Comparison of ENCODE assay signal across 8 cellular contexts in genomic region chr12:31959701-31960391, GRCh38. TPM values are rescaled to one million over a fixed set of nuclear protein-coding genes. Genes with fewer than 3 reads are reported as not detected.
A peak's percentile ranks its signal among the peaks of the same experiment; 100 is the strongest.
DNase-seq lines count a peak whose midpoint lies in the region; ATAC-seq and TF ChIP-seq lines count a peak whose summit lies in the region.

No MANE protein-coding gene starts in this region.

- H3K27me3 Mint-ChIP-seq in chondrocyte (ENCODE audit: low read depth): no peaks in the 10 kb centered on the region

- DNase-seq in A172 (ENCODE audit: low spot score): peak; percentile 24
- DNase-seq in NCI-H2029 treated with DMSO at 0.1 percent for 48 hours (lab: John Stamatoyannopoulos, UW): peak; percentile 33
- peak; percentile 34 to 74 (median 49) for DNase-seq in activated CD4-positive, CD25-positive, alpha-beta regulatory T cell (lab: John Stamatoyannopoulos, UW)
- DNase-seq in chondrocyte (ENCODE audit: low spot score): no peak
- DNase-seq in left colon: peak; percentile 55 to 78
- peak in 3 of 4 experiments; percentile 34 to 42 (median 37) for DNase-seq in stimulated activated CD4-positive, alpha-beta T cell treated with anti-CD3 and anti-CD28 coated beads, Interleukin-1b, Interleukin-23, amount 100 ng/mL, for 24 hours (ENCODE audit: low read depth in 4 of 4, low spot score in 1 of 4)

- intact Hi-C loops in left colon (cut with DNase I, micrococcal nuclease): no loop called here

- H3K27ac Mint-ChIP-seq in chondrocyte (ENCODE audit: unreplicated experiment): peak overlapping the region; percentile 92

- TF ChIP-seq CTCF in chondrocyte (IDR thresholded peaks at IDR 0.05): peak; percentile 51

- peak overlapping the region; percentile 88 for H3K4me3 Mint-ChIP-seq in chondrocyte (ENCODE audit: unreplicated experiment)

- peaks cover 6% of the 10 kb centered on the region for H3K9me3 Mint-ChIP-seq in chondrocyte (ENCODE audit: low read depth)

- peaks cover 31% of the 10 kb centered on the region for H3K4me1 Mint-ChIP-seq in chondrocyte (ENCODE audit: low read depth)

- peak; percentile 44 for ATAC-seq in GM18498 (IDR thresholded peaks at IDR 0.05; ENCODE audit: unreplicated experiment)
- peak; percentile 39 for ATAC-seq in HG02943 (IDR thresholded peaks at IDR 0.05; ENCODE audit: low read depth, unreplicated experiment)
- peak; percentile 18 for ATAC-seq in left colon

- H3K36me3 Mint-ChIP-seq in chondrocyte (ENCODE audit: low read depth): peaks cover 13% of the 10 kb centered on the region

RNA-seq across cellular contexts. Expression of gene RESF1, which starts 0.6 kb away (rescaled TPM):
- total RNA-seq in A172 (2014; rRNA removed; shearing (Covaris generic)): 30.2 and 38.3 TPM in 2 replicates
- total RNA-seq in chondrocyte: 15.7 to 17.9 TPM (median 16.9 TPM) in 3 replicates
- 10 to 100 TPM; 27.7 to 38.2 TPM for total RNA-seq in left colon
